In the genomic region with DNA sequence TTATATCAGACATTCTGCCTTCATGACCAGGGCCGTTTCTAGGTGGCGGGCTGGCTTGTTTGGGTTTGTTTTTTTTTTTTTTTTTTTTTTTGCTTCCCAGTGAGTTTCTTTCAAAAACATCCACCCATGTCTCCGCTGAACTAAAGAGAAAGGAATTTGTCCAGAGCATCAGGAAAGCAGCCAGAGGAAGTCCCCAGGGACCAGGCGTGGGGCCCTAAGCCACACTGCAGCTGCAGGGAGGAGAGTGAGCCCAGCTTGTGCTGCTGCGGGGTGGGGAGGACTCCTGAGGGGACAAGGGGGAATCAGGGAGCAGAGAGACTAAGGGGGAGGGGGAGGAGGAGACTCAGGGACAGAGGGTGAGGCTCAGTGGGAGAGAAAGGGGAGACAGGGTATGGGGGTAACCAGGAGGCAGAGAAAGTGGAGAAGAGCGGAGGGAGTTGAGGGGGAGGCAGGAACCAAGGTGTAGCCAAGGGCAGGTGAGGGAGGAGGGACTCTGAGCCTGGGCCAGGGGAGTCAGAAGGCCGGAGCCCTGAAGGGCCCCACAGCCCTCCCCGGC, we compare ENCODE assay signal across 1 cellular context.
A peak's percentile ranks its signal among the peaks of the same experiment; 100 is the strongest.
TF ChIP-seq lines count a peak whose summit lies in the region.

No MANE protein-coding gene starts in this region.

TF ChIP-seq in HEK293, 187 proteins besides CTCF, POLR2A, EP300 and RAD21 (continued from another document and continues in another):
- TF ChIP-seq ZNF530 (tag by site-specific recombination; IDR thresholded peaks at IDR 0.05; ENCODE audit: low read depth), result no peak
- TF ChIP-seq ZNF341 (tag by site-specific recombination; IDR thresholded peaks at IDR 0.05; ENCODE audit: low read depth), result peak; percentile 53
- no peak for TF ChIP-seq KLF9 (tag by site-specific recombination; IDR thresholded peaks at IDR 0.05; ENCODE audit: low read depth)
- TF ChIP-seq ZNF621 (tag by site-specific recombination; IDR thresholded peaks at IDR 0.05), result no peak
- no peak for TF ChIP-seq ZNF214 (tag by site-specific recombination; IDR thresholded peaks at IDR 0.05; ENCODE audit: borderline replicate concordance)
- TF ChIP-seq SP7 (tag by site-specific recombination; IDR thresholded peaks at IDR 0.05), result peak; percentile 63
- TF ChIP-seq FEZF1 (tag by site-specific recombination; IDR thresholded peaks at IDR 0.05), result no peak
- TF ChIP-seq, protein P1, sequence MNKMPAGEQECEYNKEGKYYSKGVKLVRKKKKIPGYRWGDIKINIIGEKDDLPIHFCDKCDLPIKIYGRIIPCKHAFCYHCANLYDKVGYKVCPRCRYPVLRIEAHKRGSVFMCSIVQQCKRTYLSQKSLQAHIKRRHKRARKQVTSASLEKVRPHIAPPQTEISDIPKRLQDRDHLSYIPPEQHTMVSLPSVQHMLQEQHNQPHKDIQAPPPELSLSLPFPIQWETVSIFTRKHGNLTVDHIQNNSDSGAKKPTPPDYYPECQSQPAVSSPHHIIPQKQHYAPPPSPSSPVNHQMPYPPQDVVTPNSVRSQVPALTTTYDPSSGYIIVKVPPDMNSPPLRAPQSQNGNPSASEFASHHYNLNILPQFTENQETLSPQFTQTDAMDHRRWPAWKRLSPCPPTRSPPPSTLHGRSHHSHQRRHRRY (tag by site-specific recombination; IDR thresholded peaks at IDR 0.05), result no peak
- TF ChIP-seq, protein P2, sequence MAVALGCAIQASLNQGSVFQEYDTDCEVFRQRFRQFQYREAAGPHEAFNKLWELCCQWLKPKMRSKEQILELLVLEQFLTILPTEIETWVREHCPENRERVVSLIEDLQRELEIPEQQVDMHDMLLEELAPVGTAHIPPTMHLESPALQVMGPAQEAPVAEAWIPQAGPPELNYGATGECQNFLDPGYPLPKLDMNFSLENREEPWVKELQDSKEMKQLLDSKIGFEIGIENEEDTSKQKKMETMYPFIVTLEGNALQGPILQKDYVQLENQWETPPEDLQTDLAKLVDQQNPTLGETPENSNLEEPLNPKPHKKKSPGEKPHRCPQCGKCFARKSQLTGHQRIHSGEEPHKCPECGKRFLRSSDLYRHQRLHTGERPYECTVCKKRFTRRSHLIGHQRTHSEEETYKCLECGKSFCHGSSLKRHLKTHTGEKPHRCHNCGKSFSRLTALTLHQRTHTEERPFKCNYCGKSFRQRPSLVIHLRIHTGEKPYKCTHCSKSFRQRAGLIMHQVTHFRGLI (tag by site-specific recombination; IDR thresholded peaks at IDR 0.05), result no peak
- TF ChIP-seq, protein P3, sequence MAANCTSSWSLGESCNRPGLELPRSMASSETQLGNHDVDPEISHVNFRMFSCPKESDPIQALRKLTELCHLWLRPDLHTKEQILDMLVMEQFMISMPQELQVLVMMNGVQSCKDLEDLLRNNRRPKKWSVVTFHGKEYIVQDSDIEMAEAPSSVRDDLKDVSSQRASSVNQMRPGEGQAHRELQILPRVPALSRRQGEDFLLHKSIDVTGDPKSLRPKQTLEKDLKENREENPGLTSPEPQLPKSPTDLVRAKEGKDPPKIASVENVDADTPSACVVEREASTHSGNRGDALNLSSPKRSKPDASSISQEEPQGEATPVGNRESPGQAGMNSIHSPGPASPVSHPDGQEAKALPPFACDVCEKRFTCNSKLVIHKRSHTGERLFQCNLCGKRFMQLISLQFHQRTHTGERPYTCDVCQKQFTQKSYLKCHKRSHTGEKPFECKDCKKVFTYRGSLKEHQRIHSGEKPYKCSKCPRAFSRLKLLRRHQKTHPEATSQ (tag by site-specific recombination; IDR thresholded peaks at IDR 0.05), result no peak
- TF ChIP-seq ZNF146 (tag by site-specific recombination; IDR thresholded peaks at IDR 0.05), result 0 out of 2 replicates have a peak, but pooled peaks have one; percentile 18
- TF ChIP-seq, protein P4, sequence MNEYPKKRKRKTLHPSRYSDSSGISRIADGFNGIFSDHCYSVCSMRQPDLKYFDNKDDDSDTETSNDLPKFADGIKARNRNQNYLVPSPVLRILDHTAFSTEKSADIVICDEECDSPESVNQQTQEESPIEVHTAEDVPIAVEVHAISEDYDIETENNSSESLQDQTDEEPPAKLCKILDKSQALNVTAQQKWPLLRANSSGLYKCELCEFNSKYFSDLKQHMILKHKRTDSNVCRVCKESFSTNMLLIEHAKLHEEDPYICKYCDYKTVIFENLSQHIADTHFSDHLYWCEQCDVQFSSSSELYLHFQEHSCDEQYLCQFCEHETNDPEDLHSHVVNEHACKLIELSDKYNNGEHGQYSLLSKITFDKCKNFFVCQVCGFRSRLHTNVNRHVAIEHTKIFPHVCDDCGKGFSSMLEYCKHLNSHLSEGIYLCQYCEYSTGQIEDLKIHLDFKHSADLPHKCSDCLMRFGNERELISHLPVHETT (tag by site-specific recombination; IDR thresholded peaks at IDR 0.05), result peak; percentile 62
- no peak for TF ChIP-seq GLI2 (tag by site-specific recombination; IDR thresholded peaks at IDR 0.05; ENCODE audit: borderline replicate concordance, low read depth)
- TF ChIP-seq, protein P5, sequence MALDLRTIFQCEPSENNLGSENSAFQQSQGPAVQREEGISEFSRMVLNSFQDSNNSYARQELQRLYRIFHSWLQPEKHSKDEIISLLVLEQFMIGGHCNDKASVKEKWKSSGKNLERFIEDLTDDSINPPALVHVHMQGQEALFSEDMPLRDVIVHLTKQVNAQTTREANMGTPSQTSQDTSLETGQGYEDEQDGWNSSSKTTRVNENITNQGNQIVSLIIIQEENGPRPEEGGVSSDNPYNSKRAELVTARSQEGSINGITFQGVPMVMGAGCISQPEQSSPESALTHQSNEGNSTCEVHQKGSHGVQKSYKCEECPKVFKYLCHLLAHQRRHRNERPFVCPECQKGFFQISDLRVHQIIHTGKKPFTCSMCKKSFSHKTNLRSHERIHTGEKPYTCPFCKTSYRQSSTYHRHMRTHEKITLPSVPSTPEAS (tag by site-specific recombination; IDR thresholded peaks at IDR 0.05), result no peak
- no peak for TF ChIP-seq MEIS1 (CRISPR knock-in tag; IDR thresholded peaks at IDR 0.05; ENCODE audit: borderline replicate concordance)
- TF ChIP-seq, protein P6, sequence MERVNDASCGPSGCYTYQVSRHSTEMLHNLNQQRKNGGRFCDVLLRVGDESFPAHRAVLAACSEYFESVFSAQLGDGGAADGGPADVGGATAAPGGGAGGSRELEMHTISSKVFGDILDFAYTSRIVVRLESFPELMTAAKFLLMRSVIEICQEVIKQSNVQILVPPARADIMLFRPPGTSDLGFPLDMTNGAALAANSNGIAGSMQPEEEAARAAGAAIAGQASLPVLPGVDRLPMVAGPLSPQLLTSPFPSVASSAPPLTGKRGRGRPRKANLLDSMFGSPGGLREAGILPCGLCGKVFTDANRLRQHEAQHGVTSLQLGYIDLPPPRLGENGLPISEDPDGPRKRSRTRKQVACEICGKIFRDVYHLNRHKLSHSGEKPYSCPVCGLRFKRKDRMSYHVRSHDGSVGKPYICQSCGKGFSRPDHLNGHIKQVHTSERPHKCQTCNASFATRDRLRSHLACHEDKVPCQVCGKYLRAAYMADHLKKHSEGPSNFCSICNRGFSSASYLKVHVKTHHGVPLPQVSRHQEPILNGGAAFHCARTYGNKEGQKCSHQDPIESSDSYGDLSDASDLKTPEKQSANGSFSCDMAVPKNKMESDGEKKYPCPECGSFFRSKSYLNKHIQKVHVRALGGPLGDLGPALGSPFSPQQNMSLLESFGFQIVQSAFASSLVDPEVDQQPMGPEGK (tag by site-specific recombination; IDR thresholded peaks at IDR 0.05), result peak; percentile 98
- no peak for TF ChIP-seq ZNF585B (tag by site-specific recombination; IDR thresholded peaks at IDR 0.05)
- no peak for TF ChIP-seq ZNF114 (tag by site-specific recombination; IDR thresholded peaks at IDR 0.05)
- TF ChIP-seq, protein P7, sequence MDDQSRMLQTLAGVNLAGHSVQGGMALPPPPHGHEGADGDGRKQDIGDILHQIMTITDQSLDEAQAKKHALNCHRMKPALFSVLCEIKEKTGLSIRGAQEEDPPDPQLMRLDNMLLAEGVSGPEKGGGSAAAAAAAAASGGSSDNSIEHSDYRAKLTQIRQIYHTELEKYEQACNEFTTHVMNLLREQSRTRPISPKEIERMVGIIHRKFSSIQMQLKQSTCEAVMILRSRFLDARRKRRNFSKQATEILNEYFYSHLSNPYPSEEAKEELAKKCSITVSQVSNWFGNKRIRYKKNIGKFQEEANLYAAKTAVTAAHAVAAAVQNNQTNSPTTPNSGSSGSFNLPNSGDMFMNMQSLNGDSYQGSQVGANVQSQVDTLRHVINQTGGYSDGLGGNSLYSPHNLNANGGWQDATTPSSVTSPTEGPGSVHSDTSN (CRISPR knock-in tag; IDR thresholded peaks at IDR 0.05), result no peak
- 0 out of 2 replicates have a peak, but pooled peaks have one; percentile 19 for TF ChIP-seq ZNF76 (tag by site-specific recombination; IDR thresholded peaks at IDR 0.05; ENCODE audit: borderline replicate concordance, low read depth)
- no peak for TF ChIP-seq ZNF174 (tag by site-specific recombination; IDR thresholded peaks at IDR 0.05)
- peak; percentile 78; the same call in 1 of the 2 replicates for TF ChIP-seq PRDM1 (tag by site-specific recombination; IDR thresholded peaks at IDR 0.05)
- TF ChIP-seq, protein P8, sequence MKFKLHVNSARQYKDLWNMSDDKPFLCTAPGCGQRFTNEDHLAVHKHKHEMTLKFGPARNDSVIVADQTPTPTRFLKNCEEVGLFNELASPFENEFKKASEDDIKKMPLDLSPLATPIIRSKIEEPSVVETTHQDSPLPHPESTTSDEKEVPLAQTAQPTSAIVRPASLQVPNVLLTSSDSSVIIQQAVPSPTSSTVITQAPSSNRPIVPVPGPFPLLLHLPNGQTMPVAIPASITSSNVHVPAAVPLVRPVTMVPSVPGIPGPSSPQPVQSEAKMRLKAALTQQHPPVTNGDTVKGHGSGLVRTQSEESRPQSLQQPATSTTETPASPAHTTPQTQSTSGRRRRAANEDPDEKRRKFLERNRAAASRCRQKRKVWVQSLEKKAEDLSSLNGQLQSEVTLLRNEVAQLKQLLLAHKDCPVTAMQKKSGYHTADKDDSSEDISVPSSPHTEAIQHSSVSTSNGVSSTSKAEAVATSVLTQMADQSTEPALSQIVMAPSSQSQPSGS (tag by site-specific recombination; IDR thresholded peaks at IDR 0.05; ENCODE audit: low read depth), result no peak
- TF ChIP-seq MYNN (tag by site-specific recombination; IDR thresholded peaks at IDR 0.05; ENCODE audit: borderline replicate concordance), result no peak
- peak; percentile 75; the same call in 1 of the 2 replicates for TF ChIP-seq ZNF785 (tag by site-specific recombination; IDR thresholded peaks at IDR 0.05)
- TF ChIP-seq ZFP3 (tag by site-specific recombination; IDR thresholded peaks at IDR 0.05; ENCODE audit: low read depth), result no peak
- TF ChIP-seq ZNF37A (tag by site-specific recombination; IDR thresholded peaks at IDR 0.05), result no peak
- TF ChIP-seq, protein P9, sequence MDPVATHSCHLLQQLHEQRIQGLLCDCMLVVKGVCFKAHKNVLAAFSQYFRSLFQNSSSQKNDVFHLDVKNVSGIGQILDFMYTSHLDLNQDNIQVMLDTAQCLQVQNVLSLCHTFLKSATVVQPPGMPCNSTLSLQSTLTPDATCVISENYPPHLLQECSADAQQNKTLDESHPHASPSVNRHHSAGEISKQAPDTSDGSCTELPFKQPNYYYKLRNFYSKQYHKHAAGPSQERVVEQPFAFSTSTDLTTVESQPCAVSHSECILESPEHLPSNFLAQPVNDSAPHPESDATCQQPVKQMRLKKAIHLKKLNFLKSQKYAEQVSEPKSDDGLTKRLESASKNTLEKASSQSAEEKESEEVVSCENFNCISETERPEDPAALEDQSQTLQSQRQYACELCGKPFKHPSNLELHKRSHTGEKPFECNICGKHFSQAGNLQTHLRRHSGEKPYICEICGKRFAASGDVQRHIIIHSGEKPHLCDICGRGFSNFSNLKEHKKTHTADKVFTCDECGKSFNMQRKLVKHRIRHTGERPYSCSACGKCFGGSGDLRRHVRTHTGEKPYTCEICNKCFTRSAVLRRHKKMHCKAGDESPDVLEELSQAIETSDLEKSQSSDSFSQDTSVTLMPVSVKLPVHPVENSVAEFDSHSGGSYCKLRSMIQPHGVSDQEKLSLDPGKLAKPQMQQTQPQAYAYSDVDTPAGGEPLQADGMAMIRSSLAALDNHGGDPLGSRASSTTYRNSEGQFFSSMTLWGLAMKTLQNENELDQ (tag by site-specific recombination; IDR thresholded peaks at IDR 0.05; ENCODE audit: low read depth), result no peak
- no peak for TF ChIP-seq SALL2 (tag by site-specific recombination; IDR thresholded peaks at IDR 0.05; ENCODE audit: borderline replicate concordance)
- TF ChIP-seq BCL11A (tag by site-specific recombination; IDR thresholded peaks at IDR 0.05; ENCODE audit: low read depth), result peak; percentile 65; the same call in 1 of the 2 replicates
- TF ChIP-seq, protein P10, sequence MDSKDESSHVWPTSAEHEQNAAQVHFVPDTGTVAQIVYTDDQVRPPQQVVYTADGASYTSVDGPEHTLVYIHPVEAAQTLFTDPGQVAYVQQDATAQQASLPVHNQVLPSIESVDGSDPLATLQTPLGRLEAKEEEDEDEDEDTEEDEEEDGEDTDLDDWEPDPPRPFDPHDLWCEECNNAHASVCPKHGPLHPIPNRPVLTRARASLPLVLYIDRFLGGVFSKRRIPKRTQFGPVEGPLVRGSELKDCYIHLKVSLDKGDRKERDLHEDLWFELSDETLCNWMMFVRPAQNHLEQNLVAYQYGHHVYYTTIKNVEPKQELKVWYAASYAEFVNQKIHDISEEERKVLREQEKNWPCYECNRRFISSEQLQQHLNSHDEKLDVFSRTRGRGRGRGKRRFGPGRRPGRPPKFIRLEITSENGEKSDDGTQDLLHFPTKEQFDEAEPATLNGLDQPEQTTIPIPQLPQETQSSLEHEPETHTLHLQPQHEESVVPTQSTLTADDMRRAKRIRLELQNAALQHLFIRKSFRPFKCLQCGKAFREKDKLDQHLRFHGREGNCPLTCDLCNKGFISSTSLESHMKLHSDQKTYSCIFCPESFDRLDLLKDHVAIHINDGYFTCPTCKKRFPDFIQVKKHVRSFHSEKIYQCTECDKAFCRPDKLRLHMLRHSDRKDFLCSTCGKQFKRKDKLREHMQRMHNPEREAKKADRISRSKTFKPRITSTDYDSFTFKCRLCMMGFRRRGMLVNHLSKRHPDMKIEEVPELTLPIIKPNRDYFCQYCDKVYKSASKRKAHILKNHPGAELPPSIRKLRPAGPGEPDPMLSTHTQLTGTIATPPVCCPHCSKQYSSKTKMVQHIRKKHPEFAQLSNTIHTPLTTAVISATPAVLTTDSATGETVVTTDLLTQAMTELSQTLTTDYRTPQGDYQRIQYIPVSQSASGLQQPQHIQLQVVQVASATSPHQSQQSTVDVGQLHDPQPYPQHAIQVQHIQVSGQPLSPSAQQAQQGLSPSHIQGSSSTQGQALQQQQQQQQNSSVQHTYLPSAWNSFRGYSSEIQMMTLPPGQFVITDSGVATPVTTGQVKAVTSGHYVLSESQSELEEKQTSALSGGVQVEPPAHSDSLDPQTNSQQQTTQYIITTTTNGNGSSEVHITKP (tag by site-specific recombination; IDR thresholded peaks at IDR 0.05), result peak; percentile 86
- no peak for TF ChIP-seq ZNF792 (tag by site-specific recombination; IDR thresholded peaks at IDR 0.05)
- TF ChIP-seq, protein P11, sequence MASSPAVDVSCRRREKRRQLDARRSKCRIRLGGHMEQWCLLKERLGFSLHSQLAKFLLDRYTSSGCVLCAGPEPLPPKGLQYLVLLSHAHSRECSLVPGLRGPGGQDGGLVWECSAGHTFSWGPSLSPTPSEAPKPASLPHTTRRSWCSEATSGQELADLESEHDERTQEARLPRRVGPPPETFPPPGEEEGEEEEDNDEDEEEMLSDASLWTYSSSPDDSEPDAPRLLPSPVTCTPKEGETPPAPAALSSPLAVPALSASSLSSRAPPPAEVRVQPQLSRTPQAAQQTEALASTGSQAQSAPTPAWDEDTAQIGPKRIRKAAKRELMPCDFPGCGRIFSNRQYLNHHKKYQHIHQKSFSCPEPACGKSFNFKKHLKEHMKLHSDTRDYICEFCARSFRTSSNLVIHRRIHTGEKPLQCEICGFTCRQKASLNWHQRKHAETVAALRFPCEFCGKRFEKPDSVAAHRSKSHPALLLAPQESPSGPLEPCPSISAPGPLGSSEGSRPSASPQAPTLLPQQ (tag by site-specific recombination; IDR thresholded peaks at IDR 0.05), result peak; percentile 97
- no peak for TF ChIP-seq ZNF791 (tag by site-specific recombination; IDR thresholded peaks at IDR 0.05)
- TF ChIP-seq ZSCAN23 (tag by site-specific recombination; IDR thresholded peaks at IDR 0.05), result peak; percentile 53; the same call in 1 of the 2 replicates
- TF ChIP-seq ZNF624 (tag by site-specific recombination; IDR thresholded peaks at IDR 0.05), result no peak
